ENCODE assay signal across 30 cellular contexts in genomic region chr2:143965493-143966164, GRCh38.
"Had no signal": no experiment of that assay in that cellular context is flagged by ENCODE, and none has a peak within 500 bp of the region (broad histone marks: within the 10 kb centered on the region; RNA-seq: fewer than 3 reads in every experiment).

No MANE protein-coding gene starts in this region.

- H3K27ac ChIP-seq: brain microvascular endothelial cell, cardiac muscle cell, SJSA1 had no signal

- H3K27me3 Mint-ChIP-seq: activated CD4-positive, alpha-beta T cell treated with anti-CD3 and anti-CD28 coated beads, Interleukin-2, amount 10 ng/mL, durations not matched to agents 24 days and 14 days; activated CD8-positive, alpha-beta T cell treated with anti-CD3 and anti-CD28 coated beads for 36 hours; activated naive CD8-positive, alpha-beta T cell treated with anti-CD3 and anti-CD28 coated beads for 36 hours; activated T-helper 17 cell treated with anti-CD3 and anti-CD28 coated beads, Interleukin-2, amount 50 U/mL, for 72 hours; central memory CD8-positive, alpha-beta T cell had no signal

- H3K4me3 ChIP-seq: cardiac muscle cell, SJSA1 had no signal

- H3K4me1 Mint-ChIP-seq: activated T-helper 17 cell treated with anti-CD3 and anti-CD28 coated beads, Interleukin-2, amount 50 U/mL, for 72 hours; central memory CD8-positive, alpha-beta T cell had no signal

- H3K9me3 Mint-ChIP-seq: activated CD4-positive, alpha-beta T cell treated with anti-CD3 and anti-CD28 coated beads, Interleukin-2, amount 10 ng/mL, durations not matched to agents 24 days and 14 days; activated CD8-positive, alpha-beta T cell treated with anti-CD3 and anti-CD28 coated beads for 36 hours; activated naive CD8-positive, alpha-beta T cell treated with anti-CD3 and anti-CD28 coated beads for 36 hours; activated T-cell treated with anti-CD3 and anti-CD28 coated beads, Interleukin-2, amount 50 U/mL, for 72 hours; T-helper 1 cell treated with Interleukin-12 subunit alpha and Interleukin-12 subunit beta and Interleukin-4 antibody, amounts not matched to agents 30 μg/mL and 1 μg/mL, for 36 hours; T-helper 2 cell treated with Interferon-gamma antibody and Interleukin-4, amounts not matched to agents 5 μg/mL and 100 μg/mL, for 36 hours had no signal

- H3K4me3 Mint-ChIP-seq: activated CD4-positive, alpha-beta T cell treated with anti-CD3 and anti-CD28 coated beads, Interleukin-2, amount 10 ng/mL, durations not matched to agents 24 days and 14 days; activated CD8-positive, alpha-beta T cell treated with anti-CD3 and anti-CD28 coated beads for 36 hours; activated naive CD8-positive, alpha-beta T cell treated with anti-CD3 and anti-CD28 coated beads for 36 hours; activated T-cell treated with anti-CD3 and anti-CD28 coated beads, Interleukin-2, amount 50 U/mL, for 72 hours; activated T-helper 17 cell treated with anti-CD3 and anti-CD28 coated beads, Interleukin-2, amount 50 U/mL, for 72 hours; central memory CD8-positive, alpha-beta T cell; T-helper 1 cell treated with Interleukin-12 subunit alpha and Interleukin-12 subunit beta and Interleukin-4 antibody, amounts not matched to agents 30 μg/mL and 1 μg/mL, for 36 hours; T-helper 2 cell treated with Interferon-gamma antibody and Interleukin-4, amounts not matched to agents 5 μg/mL and 100 μg/mL, for 36 hours had no signal

- H3K4me1 ChIP-seq: SJSA1 had no signal

- DNase-seq: activated CD4-positive, alpha-beta T cell treated with anti-CD3 and anti-CD28 coated beads, Interleukin-2, amount 10 ng/mL, durations not matched to agents 24 days and 14 days; activated CD4-positive, alpha-beta T cell treated with anti-CD3 and anti-CD28 coated beads, Interleukin-2, amount 50 U/mL, for 4 hours; activated CD8-positive, alpha-beta T cell treated with anti-CD3 and anti-CD28 coated beads for 36 hours; activated effector memory CD4-positive, alpha-beta T cell treated with anti-CD3 and anti-CD28 coated beads, Interleukin-2, amount 50 U/mL, for 16 hours; activated naive CD4-positive, alpha-beta T cell; activated naive CD4-positive, alpha-beta T cell treated with anti-CD3 and anti-CD28 coated beads, Interleukin-2, amount 50 U/mL, for 16 hours; activated naive CD8-positive, alpha-beta T cell treated with anti-CD3 and anti-CD28 coated beads for 36 hours; activated T-cell treated with anti-CD3 and anti-CD28 coated beads, Interleukin-2, amount 50 U/mL, for 1 hour; activated T-cell treated with anti-CD3 and anti-CD28 coated beads, Interleukin-2, amount 50 U/mL, for 72 hours; amniotic stem cell; aorta; brain microvascular endothelial cell; Kasumi-1; MM.1S; MV-4-11; NCI-H1092; NCI-H1436 treated with DMSO at 0.1 percent for 48 hours; NCI-H1694 treated with DMSO at 0.1 percent for 48 hours; NCI-H2029; NCI-H345; NCI-H524 treated with DMSO at 0.1 percent for 48 hours; RPMI8226; SHP77 treated with DMSO at 0.1 percent for 48 hours; SK-N-SH had no signal

- H3K9ac ChIP-seq: SK-N-SH had no signal

- H3K4me2 ChIP-seq: SK-N-SH had no signal

- H3K27me3 ChIP-seq: brain microvascular endothelial cell, cardiac muscle cell, SJSA1 had no signal

- H3K36me3 ChIP-seq: brain microvascular endothelial cell, cardiac muscle cell, SJSA1 had no signal

- H3K9me3 ChIP-seq: SJSA1, SK-N-SH had no signal

- H3K27ac Mint-ChIP-seq: activated CD4-positive, alpha-beta T cell treated with anti-CD3 and anti-CD28 coated beads, Interleukin-2, amount 10 ng/mL, durations not matched to agents 24 days and 14 days; activated CD8-positive, alpha-beta T cell treated with anti-CD3 and anti-CD28 coated beads for 36 hours; activated naive CD8-positive, alpha-beta T cell treated with anti-CD3 and anti-CD28 coated beads for 36 hours; activated T-cell treated with anti-CD3 and anti-CD28 coated beads, Interleukin-2, amount 50 U/mL, for 72 hours; activated T-helper 17 cell treated with anti-CD3 and anti-CD28 coated beads, Interleukin-2, amount 50 U/mL, for 72 hours; T-helper 1 cell treated with Interleukin-12 subunit alpha and Interleukin-12 subunit beta and Interleukin-4 antibody, amounts not matched to agents 30 μg/mL and 1 μg/mL, for 36 hours; T-helper 2 cell treated with Interferon-gamma antibody and Interleukin-4, amounts not matched to agents 5 μg/mL and 100 μg/mL, for 36 hours had no signal
